8 cellular contexts compared by ENCODE assay signal in genomic region chr13:26872444-26873173, GRCh38.
DNase-seq lines count a peak whose midpoint lies in the region; ATAC-seq and TF ChIP-seq lines count a peak whose summit lies in the region.

No MANE protein-coding gene starts in this region.

- no peak for ATAC-seq in HG03432 (IDR thresholded peaks at IDR 0.05; ENCODE audit: unreplicated experiment)

- WGBS in adrenal gland, 4 donors = 42 to 63% (median 49%) methylated on average over 19 to 23 of the region's 23 CpGs

- no peak overlapping the region for H3K27ac ChIP-seq in adrenal gland
- H3K27ac ChIP-seq in tibial artery = no peak overlapping the region

- TF ChIP-seq POLR2A in adrenal gland (IDR thresholded peaks at IDR 0.05) = no peak

- peak; percentile 81 for DNase-seq in COLO668 (lab: John Stamatoyannopoulos, UW; ENCODE audit: unreplicated experiment)
- peak; percentile 25 for DNase-seq in HT1080 (ENCODE audit: low read depth)
- DNase-seq in RKO (ENCODE audit: low spot score) = peak; percentile 30
- DNase-seq in adrenal gland = peak; percentile 55 to 82 (median 71)
- peak; percentile 71 for DNase-seq in iPS-NIHi11 (ENCODE audit: low spot score)
- peak; percentile 72 for DNase-seq in stimulated activated CD4-positive, alpha-beta T cell treated with anti-CD3 and anti-CD28 coated beads, Interleukin-15, amount 100 ng/mL, for 24 hours
- DNase-seq in tibial artery = no peak

- intact Hi-C loops in adrenal gland (cut with DNase I) (loop anchor here in 1 of 2 donors (5.0 kb wide), 1 partner anchor 160 kb away; no protein-coding TSS in a partner anchor), tibial artery (cut with DNase I; ENCODE audit: low total_unique reads) (no loop called here)

- TF ChIP-seq CTCF in adrenal gland (IDR thresholded peaks at IDR 0.05) = peak; percentile 46 to 72 (median 64)
- TF ChIP-seq CTCF in tibial artery (IDR thresholded peaks at IDR 0.05) = peak in 1 of 2 experiments; percentile 20

- H3K36me3 ChIP-seq in adrenal gland (replicated peaks in 1 of 2) (no peaks in the 10 kb centered on the region), tibial artery (no peaks in the 10 kb centered on the region)

- H3K4me1 ChIP-seq in adrenal gland (replicated peaks in 1 of 2) (no peaks in the 10 kb centered on the region), tibial artery (no peaks in the 10 kb centered on the region)

- H3K27me3 ChIP-seq in adrenal gland = no peaks in the 10 kb centered on the region
- no peaks in the 10 kb centered on the region for H3K27me3 ChIP-seq in tibial artery

- H3K4me3 ChIP-seq in adrenal gland (no peak overlapping the region), tibial artery (no peak overlapping the region)

- no peaks in the 10 kb centered on the region for H3K9me3 ChIP-seq in adrenal gland (replicated peaks in 1 of 3)
- peaks cover 0 to 3% (median 0%) of the 10 kb centered on the region in 3 donors for H3K9me3 ChIP-seq in tibial artery

Comparison
In these comparisons a context has a peak if more than half of its experiments do, and no peak if none do; other contexts are left out.
1. DNase-seq: peak in COLO668 (single experiment), HT1080 (single experiment), RKO (single experiment), adrenal gland (7 of 7), iPS-NIHi11 (single experiment) and stimulated activated CD4-positive, alpha-beta T cell treated with anti-CD3 and anti-CD28 coated beads, Interleukin-15, amount 100 ng/mL, for 24 hours (single experiment); none in tibial artery (0 of 2).